Comparison of ENCODE assay signal across 24 cellular contexts in genomic region chr1:93522721-93523120, GRCh38.
"Had no signal": no experiment of that assay in that cellular context is flagged by ENCODE, and none has a peak within 500 bp of the region (broad histone marks: within the 10 kb centered on the region; RNA-seq: fewer than 3 reads in every experiment).

No MANE protein-coding gene starts in this region.

- H3K4me3 ChIP-seq: cardiac muscle cell, MG63 had no signal

- ATAC-seq: activated CD4-positive, alpha-beta T cell treated with anti-CD3 and anti-CD28 coated beads for 36 hours; T-cell had no signal

- DNase-seq: activated CD4-positive, alpha-beta memory T cell treated with anti-CD3 and anti-CD28 coated beads, Interleukin-2, amount 10 ng/mL, durations not matched to agents 7 days and 5 days; activated CD4-positive, alpha-beta T cell treated with anti-CD3 and anti-CD28 coated beads for 36 hours; activated CD4-positive, alpha-beta T cell treated with anti-CD3 and anti-CD28 coated beads, Interleukin-2, amount 50 U/mL, for 1 hour; activated gamma-delta T cell treated with Interleukin-2 at 50 U/mL for 16 hours; activated naive CD4-positive, alpha-beta T cell treated with anti-CD3 and anti-CD28 coated beads, Interleukin-2, amount 10 ng/mL, durations not matched to agents 7 days and 5 days; activated naive CD8-positive, alpha-beta T cell treated with anti-CD3 and anti-CD28 coated beads for 36 hours; activated T-cell treated with anti-CD3 and anti-CD28 coated beads for 4 hours; activated T-cell treated with anti-CD3 and anti-CD28 coated beads, Interleukin-2, amount 50 U/mL, for 48 hours; brain microvascular endothelial cell; MG63; NCI-H1105 treated with DMSO at 0.1 percent for 48 hours; NCI-H1436 treated with DMSO at 0.1 percent for 48 hours; NCI-H187; NCI-H2081; NCI-H226; NCI-H526; NCI-H82; SIG-M5; T-cell; T-helper 2 cell; T1000 had no signal

- H3K4me3 Mint-ChIP-seq: activated CD4-positive, alpha-beta memory T cell treated with anti-CD3 and anti-CD28 coated beads, Interleukin-2, amount 10 ng/mL, durations not matched to agents 7 days and 5 days; activated CD4-positive, alpha-beta T cell treated with anti-CD3 and anti-CD28 coated beads for 36 hours; activated naive CD4-positive, alpha-beta T cell treated with anti-CD3 and anti-CD28 coated beads, Interleukin-2, amount 10 ng/mL, durations not matched to agents 7 days and 5 days; activated naive CD8-positive, alpha-beta T cell treated with anti-CD3 and anti-CD28 coated beads for 36 hours; T-cell had no signal

- H3K9me3 Mint-ChIP-seq: activated CD4-positive, alpha-beta memory T cell treated with anti-CD3 and anti-CD28 coated beads, Interleukin-2, amount 10 ng/mL, durations not matched to agents 7 days and 5 days; activated naive CD4-positive, alpha-beta T cell treated with anti-CD3 and anti-CD28 coated beads, Interleukin-2, amount 10 ng/mL, durations not matched to agents 7 days and 5 days; activated naive CD8-positive, alpha-beta T cell treated with anti-CD3 and anti-CD28 coated beads for 36 hours; activated T-helper 2 cell treated with anti-CD3 and anti-CD28 coated beads, Interferon-gamma antibody, Interleukin-2, Interleukin-4, amounts not matched to agents 10 μg/mL and 5 μg/mL and 100 μg/mL, durations not matched to agents 14 hours and 24 hours and 36 hours; T-cell had no signal

- H3K9me3 ChIP-seq: MG63 had no signal

- H3K27ac Mint-ChIP-seq: activated CD4-positive, alpha-beta memory T cell treated with anti-CD3 and anti-CD28 coated beads, Interleukin-2, amount 10 ng/mL, durations not matched to agents 7 days and 5 days; activated CD4-positive, alpha-beta T cell treated with anti-CD3 and anti-CD28 coated beads for 36 hours; activated naive CD4-positive, alpha-beta T cell treated with anti-CD3 and anti-CD28 coated beads, Interleukin-2, amount 10 ng/mL, durations not matched to agents 7 days and 5 days; activated naive CD8-positive, alpha-beta T cell treated with anti-CD3 and anti-CD28 coated beads for 36 hours; activated T-helper 2 cell treated with anti-CD3 and anti-CD28 coated beads, Interferon-gamma antibody, Interleukin-2, Interleukin-4, amounts not matched to agents 10 μg/mL and 5 μg/mL and 100 μg/mL, durations not matched to agents 14 hours and 24 hours and 36 hours; T-cell had no signal

- H3K4me1 Mint-ChIP-seq: activated CD4-positive, alpha-beta memory T cell treated with anti-CD3 and anti-CD28 coated beads, Interleukin-2, amount 10 ng/mL, durations not matched to agents 7 days and 5 days; activated CD4-positive, alpha-beta T cell treated with anti-CD3 and anti-CD28 coated beads for 36 hours; activated naive CD4-positive, alpha-beta T cell treated with anti-CD3 and anti-CD28 coated beads, Interleukin-2, amount 10 ng/mL, durations not matched to agents 7 days and 5 days; activated naive CD8-positive, alpha-beta T cell treated with anti-CD3 and anti-CD28 coated beads for 36 hours; T-cell had no signal

- H3K27me3 ChIP-seq: brain microvascular endothelial cell, cardiac muscle cell, MG63 had no signal

- H3K36me3 Mint-ChIP-seq: activated naive CD4-positive, alpha-beta T cell treated with anti-CD3 and anti-CD28 coated beads, Interleukin-2, amount 10 ng/mL, durations not matched to agents 7 days and 5 days; activated naive CD8-positive, alpha-beta T cell treated with anti-CD3 and anti-CD28 coated beads for 36 hours; T-cell had no signal

- H3K27ac ChIP-seq: brain microvascular endothelial cell, cardiac muscle cell, VCaP had no signal

- H3K27me3 Mint-ChIP-seq: activated CD4-positive, alpha-beta T cell treated with anti-CD3 and anti-CD28 coated beads for 36 hours; activated naive CD4-positive, alpha-beta T cell treated with anti-CD3 and anti-CD28 coated beads, Interleukin-2, amount 10 ng/mL, durations not matched to agents 7 days and 5 days had no signal
